Comparison of ENCODE assay signal across 8 cellular contexts in the genomic region with DNA sequence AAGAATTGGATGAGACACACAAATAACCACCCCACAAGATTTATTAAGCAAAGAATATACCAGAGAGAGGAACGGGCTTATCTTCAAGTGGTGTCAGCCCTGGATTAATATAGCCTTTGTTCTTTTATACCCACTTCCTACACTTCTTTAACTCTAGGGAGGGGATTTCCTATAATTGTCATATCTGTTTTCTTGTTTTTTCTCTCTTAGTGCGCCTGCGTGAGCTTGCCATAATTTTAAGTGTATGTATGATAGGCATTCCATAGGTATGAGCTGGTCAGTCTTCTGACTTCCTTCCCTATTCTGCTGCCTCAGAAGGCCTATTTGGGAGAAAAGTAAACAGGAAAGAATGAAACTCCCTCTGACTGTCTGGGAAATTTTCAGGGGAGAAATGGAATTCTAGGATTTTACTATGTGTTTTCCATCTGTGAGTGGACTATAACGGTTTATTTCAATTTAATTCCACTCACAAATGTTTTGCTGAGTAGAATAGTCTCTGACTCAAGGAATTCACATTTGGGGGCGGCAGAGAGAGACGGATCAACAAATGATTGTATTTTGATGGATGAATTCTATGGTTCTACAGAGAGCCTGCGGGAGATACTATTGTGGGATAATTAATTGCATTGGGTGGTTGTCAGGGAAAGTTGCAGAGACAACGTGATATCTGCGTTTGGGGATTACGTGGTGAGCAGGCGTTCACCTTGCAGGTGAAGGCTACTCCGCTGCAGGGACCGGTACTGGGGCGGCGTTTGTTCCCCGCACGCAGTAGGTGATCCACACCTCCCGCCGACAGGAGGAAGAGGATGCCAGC. TPM values are rescaled to one million over a fixed set of nuclear protein-coding genes. Genes with fewer than 3 reads are reported as not detected.
A peak's percentile ranks its signal among the peaks of the same experiment; 100 is the strongest.
DNase-seq lines count a peak whose midpoint lies in the region; ATAC-seq and TF ChIP-seq lines count a peak whose summit lies in the region.

No MANE protein-coding gene starts in this region.

- peaks cover 17% of the 10 kb centered on the region for H3K4me1 ChIP-seq in ACC112 (ENCODE audit: control insufficient read depth, insufficient read depth, low read length, unreplicated experiment)
- peaks cover 12% of the 10 kb centered on the region for H3K4me1 ChIP-seq in effector memory CD4-positive, alpha-beta T cell (ENCODE audit: control insufficient read depth, insufficient read depth, low read length, poor library complexity, severe bottlenecking)
- H3K4me1 ChIP-seq in muscle layer of colon (ENCODE audit: insufficient read depth, low read length) = peaks cover 18% of the 10 kb centered on the region
- H3K4me1 ChIP-seq in testis = peaks cover 8% of the 10 kb centered on the region

- no peaks in the 10 kb centered on the region for H3K27me3 ChIP-seq in ACC112 (ENCODE audit: insufficient read depth, low read length)
- H3K27me3 ChIP-seq in effector memory CD4-positive, alpha-beta T cell (replicated peaks; ENCODE audit: control insufficient read depth, insufficient read depth, low read length, poor library complexity, severe bottlenecking) = no peaks in the 10 kb centered on the region
- no peaks in the 10 kb centered on the region for H3K27me3 ChIP-seq in muscle layer of colon (ENCODE audit: control insufficient read depth in 1 of 2, insufficient read depth in 2 of 2, low read length in 2 of 2)
- H3K27me3 ChIP-seq in testis = no peaks in the 10 kb centered on the region

- H3K9me3 ChIP-seq in effector memory CD4-positive, alpha-beta T cell (ENCODE audit: control insufficient read depth, low read length) = no peaks in the 10 kb centered on the region
- H3K9me3 ChIP-seq in muscle layer of colon (ENCODE audit: low read length) = no peaks in the 10 kb centered on the region
- H3K9me3 ChIP-seq in testis = no peaks in the 10 kb centered on the region

- DNase-seq in HT1080 (ENCODE audit: low read depth) (peak; percentile 94), testis (no peak)
- DNase-seq in effector memory CD4-positive, alpha-beta T cell = peak in 2 of 3 donors; percentile 13 to 41

- H2AFZ ChIP-seq in ACC112 (ENCODE audit: low read length, unreplicated experiment) = peak overlapping the region; percentile 73

- H3K79me2 ChIP-seq in ACC112 (ENCODE audit: control insufficient read depth, insufficient read depth, low read length, unreplicated experiment) = peaks cover 44% of the 10 kb centered on the region

- TF ChIP-seq CTCF in WI38 (IDR thresholded peaks at IDR 0.05; ENCODE audit: low read depth, low read length) (no peak), testis (IDR thresholded peaks at IDR 0.05) (no peak)

- ATAC-seq in GM18868 (IDR thresholded peaks at IDR 0.05; ENCODE audit: unreplicated experiment) = peak; percentile 32
- ATAC-seq in HG03280 (IDR thresholded peaks at IDR 0.05; ENCODE audit: unreplicated experiment) = no peak

- no peak for TF ChIP-seq POLR2A in testis (IDR thresholded peaks at IDR 0.05)

- H3K27ac ChIP-seq in ACC112 (ENCODE audit: low read depth, low read length) (peak overlapping the region; percentile 100), muscle layer of colon (ENCODE audit: low read depth, low read length) (peak overlapping the region; percentile 66), testis (peak overlapping the region; percentile 75 to 90)
- peak overlapping the region; percentile 76 for H3K27ac ChIP-seq in effector memory CD4-positive, alpha-beta T cell (ENCODE audit: insufficient read depth, low read length, poor library complexity, severe bottlenecking)

- intact Hi-C loops in testis (cut with DNase I; ENCODE audit: low total_unique reads) = no loop called here

- no peak overlapping the region for H3K9ac ChIP-seq in muscle layer of colon (ENCODE audit: low read length)

- WGBS in testis, 2 donors = 2 to 3% methylated on average over 15 to 19 of the region's 19 CpGs

- H3K4me3 ChIP-seq in ACC112 (ENCODE audit: low read depth, low read length) (peak overlapping the region; percentile 94), WI38 (ENCODE audit: low read depth, low read length) (peak overlapping the region; percentile 75), muscle layer of colon (ENCODE audit: low read depth in 1 of 2, low read length in 2 of 2) (peak overlapping the region; percentile 75 to 85), testis (peak overlapping the region; percentile 73 to 78)
- peak overlapping the region; percentile 94 for H3K4me3 ChIP-seq in effector memory CD4-positive, alpha-beta T cell (ENCODE audit: insufficient read depth, low read depth, low read length, poor library complexity, severe bottlenecking)

- H3K36me3 ChIP-seq in ACC112 (ENCODE audit: insufficient read depth, low read length) (peaks cover 3% of the 10 kb centered on the region; the same call in 1 of the 2 replicates), muscle layer of colon (ENCODE audit: insufficient read depth, low read length) (no peaks in the 10 kb centered on the region), testis (ENCODE audit: low read depth, missing control alignments) (no peaks in the 10 kb centered on the region)
- peaks cover 8% of the 10 kb centered on the region for H3K36me3 ChIP-seq in effector memory CD4-positive, alpha-beta T cell (ENCODE audit: control insufficient read depth, insufficient read depth, low read length)

RNA-seq across cellular contexts. Expression of a gene that starts 0.6 kb away (rescaled TPM):
- total RNA-seq in HT1080 (2014; rRNA removed; shearing (Covaris generic)) = 8.1 and 8.7 TPM in 2 replicates
- 6.5 and 7.6 TPM in 2 replicates for polyA plus RNA-seq in HT1080 (2015; cell fraction: cytosol; rRNA removed)
- polyA plus RNA-seq in HT1080 (2015; cell fraction: nucleus; rRNA removed) = 15.7 and 20.4 TPM in 2 replicates
- total RNA-seq in testis = 10 to 100 TPM; 19.9 to 28.4 TPM
- 5.2 TPM for polyA plus RNA-seq in testis (ENCODE audit: insufficient read depth, low read depth, low replicate concordance)
